ENCODE assay signal across 18 cellular contexts in genomic region chr1:13802782-13803545, GRCh38.
A peak's percentile ranks its signal among the peaks of the same experiment; 100 is the strongest.
DNase-seq lines count a peak whose midpoint lies in the region; ATAC-seq and TF ChIP-seq lines count a peak whose summit lies in the region.
"Had no signal": no experiment of that assay in that cellular context is flagged by ENCODE, and none has a peak within 500 bp of the region (broad histone marks: within the 10 kb centered on the region; RNA-seq: fewer than 3 reads in every experiment).

No MANE protein-coding gene starts in this region.

- H3K27me3 Mint-ChIP-seq in CD14-positive monocyte (ENCODE audit: low read depth in 3 of 3) (peaks cover 0 to 6% (median 0%) of the 10 kb centered on the region in 3 donors), nephron progenitor cell (ENCODE audit: low read depth, poor library complexity) (peaks cover 7% of the 10 kb centered on the region), osteocyte (ENCODE audit: unreplicated experiment) (no peaks in the 10 kb centered on the region)
- no peaks in the 10 kb centered on the region for H3K27me3 Mint-ChIP-seq in CD8-positive, alpha-beta T cell (ENCODE audit: low read depth)
- H3K27me3 Mint-ChIP-seq in effector memory CD8-positive, alpha-beta T cell = no peaks in the 10 kb centered on the region

- H3K9me3 ChIP-seq in CD8-positive, alpha-beta T cell (ENCODE audit: low read length) = no peaks in the 10 kb centered on the region
- H3K9me3 ChIP-seq: BLaER1, SJSA1 had no signal

- DNase-seq in CD14-positive monocyte (ENCODE audit: low spot score) (no peak), nephron progenitor cell (no peak), osteocyte (ENCODE audit: extremely low spot score, unreplicated experiment) (no peak), Right ventricle myocardium inferior (ENCODE audit: missing footprints) (no peak)
- DNase-seq in CD8-positive, alpha-beta T cell = no peak
- DNase-seq in effector memory CD8-positive, alpha-beta T cell = no peak
- DNase-seq: DMS53, GDM1, Kasumi-1, NCI-H187, NCI-H446, NCI-H526, OCI-M1 had no signal

- H3K9me3 Mint-ChIP-seq in CD14-positive monocyte (no peaks in the 10 kb centered on the region), nephron progenitor cell (no peaks in the 10 kb centered on the region), osteocyte (ENCODE audit: unreplicated experiment) (no peaks in the 10 kb centered on the region)
- no peaks in the 10 kb centered on the region for H3K9me3 Mint-ChIP-seq in CD8-positive, alpha-beta T cell
- no peaks in the 10 kb centered on the region for H3K9me3 Mint-ChIP-seq in effector memory CD8-positive, alpha-beta T cell

- no peak overlapping the region for H3K4me3 ChIP-seq in CD8-positive, alpha-beta T cell (ENCODE audit: low read depth, low read length)
- H3K4me3 ChIP-seq: BLaER1, SJSA1 had no signal

- intact Hi-C loops in CD14-positive monocyte (cut with micrococcal nuclease) (no loop called here), Right ventricle myocardium inferior (cut with DNase I) (no loop called here)
- intact Hi-C loops in CD8-positive, alpha-beta T cell (cut with DNase I, micrococcal nuclease) = no loop called here

- peaks cover 12 to 18% of the 10 kb centered on the region in 2 donors for H3K36me3 Mint-ChIP-seq in CD14-positive monocyte
- H3K36me3 Mint-ChIP-seq in CD8-positive, alpha-beta T cell = peaks cover 38% of the 10 kb centered on the region
- peaks cover 14% of the 10 kb centered on the region for H3K36me3 Mint-ChIP-seq in effector memory CD8-positive, alpha-beta T cell (ENCODE audit: insufficient read depth)
- no peaks in the 10 kb centered on the region for H3K36me3 Mint-ChIP-seq in nephron progenitor cell (ENCODE audit: low read depth)
- peaks cover 9% of the 10 kb centered on the region for H3K36me3 Mint-ChIP-seq in osteocyte (ENCODE audit: unreplicated experiment)

- no peaks in the 10 kb centered on the region for H3K27me3 ChIP-seq in CD8-positive, alpha-beta T cell (ENCODE audit: insufficient read depth, low read length)
- H3K27me3 ChIP-seq: BLaER1, SJSA1 had no signal

- peak overlapping the region in 4 of 7 donors; percentile 15 to 62 (median 50) for H3K27ac Mint-ChIP-seq in CD14-positive monocyte
- peak overlapping the region; percentile 64 for H3K27ac Mint-ChIP-seq in CD8-positive, alpha-beta T cell
- peak overlapping the region; percentile 57 to 68 for H3K27ac Mint-ChIP-seq in effector memory CD8-positive, alpha-beta T cell
- H3K27ac Mint-ChIP-seq in nephron progenitor cell = peak overlapping the region; percentile 15
- H3K27ac Mint-ChIP-seq in osteocyte (ENCODE audit: unreplicated experiment) = no peak overlapping the region

- POLR2A ChIA-PET in CD8-positive, alpha-beta T cell (lab: Charles Lee) = interaction anchor here (1.6 kb wide), 1 partner anchor 9 kb away, joined by 3 read pairs; no protein-coding TSS in a partner anchor

- CTCF ChIA-PET in CD8-positive, alpha-beta T cell (lab: Charles Lee) = interaction anchor here (1.3 kb wide), 1 partner anchor 9 kb away, joined by 3 read pairs; no protein-coding TSS in a partner anchor

- H3K4me1 Mint-ChIP-seq in CD14-positive monocyte = peaks cover 5% of the 10 kb centered on the region
- H3K4me1 Mint-ChIP-seq in CD8-positive, alpha-beta T cell (ENCODE audit: low read depth) = peaks cover 40% of the 10 kb centered on the region
- peaks cover 28 to 38% of the 10 kb centered on the region in 2 donors for H3K4me1 Mint-ChIP-seq in effector memory CD8-positive, alpha-beta T cell (ENCODE audit: low read depth in 2 of 2)
- peaks cover 35% of the 10 kb centered on the region for H3K4me1 Mint-ChIP-seq in nephron progenitor cell
- no peaks in the 10 kb centered on the region for H3K4me1 Mint-ChIP-seq in osteocyte (ENCODE audit: unreplicated experiment)

- no peak for TF ChIP-seq CTCF in CD14-positive monocyte (IDR thresholded peaks at IDR 0.05)
- TF ChIP-seq CTCF in CD8-positive, alpha-beta T cell (IDR thresholded peaks at IDR 0.05) = no peak
- no peak for TF ChIP-seq CTCF in nephron progenitor cell (IDR thresholded peaks at IDR 0.05)
- no peak for TF ChIP-seq CTCF in osteocyte (IDR thresholded peaks at IDR 0.05)

- H3K36me3 ChIP-seq in CD8-positive, alpha-beta T cell (ENCODE audit: insufficient read depth, low read length) = no peaks in the 10 kb centered on the region

- ATAC-seq in CD8-positive, alpha-beta T cell = no peak
- no peak for ATAC-seq in effector memory CD8-positive, alpha-beta T cell (replicated peaks)
- ATAC-seq in Right ventricle myocardium inferior (no peak), HG02678 (IDR thresholded peaks at IDR 0.05; ENCODE audit: unreplicated experiment) (no peak), GM21381 (IDR thresholded peaks at IDR 0.05; ENCODE audit: unreplicated experiment) (no peak)
- ATAC-seq: HCT116 had no signal

- H3K4me3 Mint-ChIP-seq in CD14-positive monocyte = no peak overlapping the region
- no peak overlapping the region for H3K4me3 Mint-ChIP-seq in CD8-positive, alpha-beta T cell
- H3K4me3 Mint-ChIP-seq in effector memory CD8-positive, alpha-beta T cell = no peak overlapping the region
- no peak overlapping the region for H3K4me3 Mint-ChIP-seq in nephron progenitor cell
- no peak overlapping the region for H3K4me3 Mint-ChIP-seq in osteocyte (ENCODE audit: unreplicated experiment)

- no peak overlapping the region for H3K27ac ChIP-seq in CD8-positive, alpha-beta T cell (ENCODE audit: low read depth, low read length)
- H3K27ac ChIP-seq: BLaER1, SJSA1 had no signal

- no peaks in the 10 kb centered on the region for H3K4me1 ChIP-seq in CD8-positive, alpha-beta T cell (ENCODE audit: insufficient read depth, low read length)
- H3K4me1 ChIP-seq: SJSA1 had no signal
